In the genomic region with DNA sequence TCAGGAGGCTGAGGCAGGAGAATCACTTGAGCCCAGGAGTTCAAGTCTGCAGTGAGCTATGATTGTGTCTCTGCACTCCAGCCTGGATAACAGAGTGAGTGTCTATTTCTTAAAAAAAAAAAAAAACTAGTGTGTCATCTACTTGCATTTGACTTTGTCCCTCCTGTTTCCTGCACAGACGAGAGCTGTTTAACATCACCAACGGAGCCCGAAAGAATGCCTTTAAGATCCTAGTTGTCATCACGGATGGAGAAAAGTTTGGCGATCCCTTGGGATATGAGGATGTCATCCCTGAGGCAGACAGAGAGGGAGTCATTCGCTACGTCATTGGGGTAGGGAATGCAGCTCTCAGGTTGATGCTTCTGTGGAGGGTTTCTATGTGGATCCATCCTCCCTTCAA, we compare ENCODE assay signal across 20 cellular contexts. TPM values are rescaled to one million over a fixed set of nuclear protein-coding genes. Genes with fewer than 3 reads are reported as not detected.
DNase-seq lines count a peak whose midpoint lies in the region; FAIRE-seq and TF ChIP-seq lines count a peak whose summit lies in the region.
"Had no signal": no experiment of that assay in that cellular context is flagged by ENCODE, and none has a peak within 500 bp of the region (broad histone marks: within the 10 kb centered on the region; RNA-seq: fewer than 3 reads in every experiment).

No MANE protein-coding gene starts in this region.

- H3K27me3 ChIP-seq in mammary epithelial cell (ENCODE audit: insufficient read depth, low read length) (no peaks in the 10 kb centered on the region), suprapubic skin (no peaks in the 10 kb centered on the region)
- H3K27me3 ChIP-seq in CD8-positive, alpha-beta memory T cell (ENCODE audit: insufficient read depth, low read length, poor library complexity, severe bottlenecking), result no peaks in the 10 kb centered on the region
- H3K27me3 ChIP-seq: BLaER1 had no signal

- H3K27ac ChIP-seq in mammary epithelial cell (ENCODE audit: insufficient read depth, low read depth, low read length), result peak overlapping the region; percentile 73
- no peak overlapping the region for H3K27ac ChIP-seq in suprapubic skin
- H3K27ac ChIP-seq in CD8-positive, alpha-beta memory T cell (ENCODE audit: low read depth, low read length), result no peak overlapping the region
- H3K27ac ChIP-seq: BLaER1 had no signal

- H4K20me1 ChIP-seq in mammary epithelial cell (ENCODE audit: insufficient read depth, low read length), result no peaks in the 10 kb centered on the region
- H4K20me1 ChIP-seq: BLaER1 had no signal

- intact Hi-C loops in mammary epithelial cell (cut with micrococcal nuclease), result no loop called here

- no peak for TF ChIP-seq EP300 in suprapubic skin (IDR thresholded peaks at IDR 0.05)

- H3K4me1 Mint-ChIP-seq in CD8-positive, alpha-beta memory T cell, result peaks cover 0 to 2% (median 0%) of the 10 kb centered on the region in 3 donors

- H3K4me3 ChIP-seq in mammary epithelial cell (replicated peaks in 1 of 3; ENCODE audit: insufficient read depth in 1 of 3, low read depth in 2 of 3, low read length in 3 of 3) (no peak overlapping the region), fibroblast of mammary gland (ENCODE audit: control insufficient read depth, low read depth, low read length) (no peak overlapping the region), suprapubic skin (no peak overlapping the region)
- H3K4me3 ChIP-seq in CD8-positive, alpha-beta memory T cell (ENCODE audit: low read length), result no peak overlapping the region
- H3K4me3 ChIP-seq: A549, BLaER1 had no signal

- H3K4me3 Mint-ChIP-seq in CD8-positive, alpha-beta memory T cell, result no peak overlapping the region
- H3K4me3 Mint-ChIP-seq: HFFc6 had no signal

- peaks cover 5% of the 10 kb centered on the region in 2 donors for H3K27me3 Mint-ChIP-seq in CD8-positive, alpha-beta memory T cell

- CTCF ChIA-PET in GM10248 (lab: Yijun Ruan, JAX), result interaction anchor here (0.8 to 1.3 kb wide), 2 partner anchors 29 to 169 kb away, joined by 3 read pairs; partner anchors contain the start of gene ZNF843
- CTCF ChIA-PET in mammary epithelial cell (lab: Charles Lee; ENCODE audit: low non-redundant PET), result no interaction called here
- CTCF ChIA-PET in CD8-positive, alpha-beta memory T cell (lab: Charles Lee), result interaction anchor here (1.0 kb wide), 1 partner anchor 9 kb away, joined by 3 read pairs; no protein-coding TSS in a partner anchor

- H2AFZ ChIP-seq in mammary epithelial cell (ENCODE audit: low read depth, low read length), result no peak overlapping the region

- TF ChIP-seq POLR2A in suprapubic skin (IDR thresholded peaks at IDR 0.05), result no peak

- no peak overlapping the region for H3K27ac Mint-ChIP-seq in CD8-positive, alpha-beta memory T cell
- H3K27ac Mint-ChIP-seq: HFFc6 had no signal

- H3K9me3 ChIP-seq in mammary epithelial cell (replicated peaks; ENCODE audit: insufficient read depth, low read length) (no peaks in the 10 kb centered on the region), suprapubic skin (no peaks in the 10 kb centered on the region)
- H3K9me3 ChIP-seq in CD8-positive, alpha-beta memory T cell (ENCODE audit: low read length), result no peaks in the 10 kb centered on the region
- H3K9me3 ChIP-seq: A549, BLaER1 had no signal

- no peak overlapping the region for H3K4me2 ChIP-seq in mammary epithelial cell (ENCODE audit: insufficient read depth, low read depth, low read length)
- H3K4me2 ChIP-seq: A549, BLaER1 had no signal

- H3K36me3 Mint-ChIP-seq in CD8-positive, alpha-beta memory T cell, result no peaks in the 10 kb centered on the region

- in situ Hi-C loops in mammary epithelial cell (cut with MboI; ENCODE audit: low sequenced_read_pairs in 2 of 2), result no loop called here

- H3K4me1 ChIP-seq in mammary epithelial cell (ENCODE audit: insufficient read depth, low read length), result peaks cover 19% of the 10 kb centered on the region
- peaks cover 13% of the 10 kb centered on the region for H3K4me1 ChIP-seq in suprapubic skin
- no peaks in the 10 kb centered on the region for H3K4me1 ChIP-seq in CD8-positive, alpha-beta memory T cell (ENCODE audit: insufficient read depth, low read length)

- H3K36me3 ChIP-seq in mammary epithelial cell (ENCODE audit: insufficient read depth, low read length) (no peaks in the 10 kb centered on the region), suprapubic skin (no peaks in the 10 kb centered on the region)
- H3K36me3 ChIP-seq in CD8-positive, alpha-beta memory T cell (ENCODE audit: insufficient read depth, low read length), result no peaks in the 10 kb centered on the region
- H3K36me3 ChIP-seq: BLaER1 had no signal

- H3K9me3 Mint-ChIP-seq in CD8-positive, alpha-beta memory T cell, result no peaks in the 10 kb centered on the region
- H3K9me3 Mint-ChIP-seq: HFFc6 had no signal

- dilution Hi-C loops in mammary epithelial cell (cut with HindIII; ENCODE audit: low sequenced_read_pairs), result no loop called here

- TF ChIP-seq CTCF in GM10248 (IDR thresholded peaks at IDR 0.05; ENCODE audit: control extremely low read depth, extremely low read depth, low read depth, missing control alignments), result no peak
- TF ChIP-seq CTCF in mammary epithelial cell (conservative IDR thresholded peaks at IDR 0.05 in 1 of 2, IDR thresholded peaks at IDR 0.05 in 1 of 2; ENCODE audit: extremely low read depth in 1 of 2, insufficient read depth in 1 of 2, low read depth in 1 of 2, low read length in 2 of 2), result no peak
- TF ChIP-seq CTCF in fibroblast of mammary gland (conservative IDR thresholded peaks at IDR 0.05; ENCODE audit: control insufficient read depth, insufficient read depth, low read depth, low read length), result no peak
- TF ChIP-seq CTCF in suprapubic skin (IDR thresholded peaks at IDR 0.05), result no peak
- TF ChIP-seq CTCF in D721Med (IDR thresholded peaks at IDR 0.05; ENCODE audit: insufficient read depth, missing control alignments), result no peak

- no TSS peak for BruUV-seq in mammary epithelial cell (replicated peaks; lab: Mats Ljungman, UMichigan)

- DNase-seq in AG20443 (ENCODE audit: low spot score) (peak; percentile 25), GM10248 (ENCODE audit: extremely low spot score) (peak; percentile 1), mammary epithelial cell (no peak), fibroblast of mammary gland (ENCODE audit: low read depth) (peak; percentile 3), suprapubic skin (ENCODE audit: low spot score in 2 of 2) (no peak), D721Med (ENCODE audit: insufficient read length, low spot score) (no peak)
- DNase-seq in CD8-positive, alpha-beta memory T cell, result no peak
- DNase-seq in stimulated activated CD4-positive, alpha-beta T cell treated with anti-CD3 and anti-CD28 coated beads, Interleukin-4, amount 100 ng/mL, for 24 hours, result no peak
- DNase-seq: DMS153, DMS79 treated with DMSO at 0.1 percent for 48 hours, EL, GOT3, HCEC 1CT, HFFc6 had no signal

- no peaks in the 10 kb centered on the region for H3K79me2 ChIP-seq in mammary epithelial cell (ENCODE audit: insufficient read depth, low read length)

- no peak for FAIRE-seq in D721Med (lab: Jason Lieb, UNC)
- FAIRE-seq: A549, G401.6, GM12892 had no signal

- no peak overlapping the region for H3K9ac ChIP-seq in mammary epithelial cell (ENCODE audit: insufficient read depth, low read length)
- H3K9ac ChIP-seq: BLaER1 had no signal

- WGBS in mammary epithelial cell (ENCODE audit: low coverage, missing lambda C conversion rate), result 96% methylated on average over 7 of the region's 7 CpGs
- WGBS in suprapubic skin, result 79% methylated on average over 7 of the region's 7 CpGs

- POLR2A ChIA-PET in GM10248 (lab: Yijun Ruan, JAX), result no interaction called here
- POLR2A ChIA-PET in CD8-positive, alpha-beta memory T cell (lab: Charles Lee), result no interaction called here

RNA-seq across cellular contexts. Expression of gene ITGAM, which starts 13.4 kb away (rescaled TPM):
- under 1 TPM in 1 of 2 donors, not detected in 1; 0.92 TPM for total RNA-seq in mammary epithelial cell
- polyA plus RNA-seq in mammary epithelial cell, result 0.08 TPM
- polyA minus RNA-seq in mammary epithelial cell, result not detected
- total RNA-seq in suprapubic skin, result 10 to 100 TPM in 1 of 4 donors, 1 to 10 TPM in 2, under 1 TPM in 1; 0.98 to 14.4 (median 3.8) TPM
- 1 to 10 TPM; 1.7 to 1.8 TPM for total RNA-seq in CD8-positive, alpha-beta memory T cell
- polyA plus RNA-seq in CD8-positive, alpha-beta memory T cell, result 23.3 TPM
- total RNA-seq: HFFc6 had no signal
- polyA plus RNA-seq: AG04450 had no signal

RNA-seq across cellular contexts. Expression of gene PYDC1, which starts 56.3 kb away (rescaled TPM):
- not detected for total RNA-seq in mammary epithelial cell
- polyA plus RNA-seq in mammary epithelial cell, result not detected
- polyA minus RNA-seq in mammary epithelial cell, result not detected
- 10 to 100 TPM in 2 of 4 donors, 1 to 10 TPM in 1, not detected in 1; 4.2 to 17.7 (median 13.8) TPM for total RNA-seq in suprapubic skin
- not detected for total RNA-seq in CD8-positive, alpha-beta memory T cell
- not detected for polyA plus RNA-seq in CD8-positive, alpha-beta memory T cell
- total RNA-seq: HFFc6, HT1080 had no signal
- polyA plus RNA-seq: A549, AG04450 had no signal

RNA-seq across cellular contexts. Expression of gene TRIM72, which starts 59.3 kb away (rescaled TPM):
- total RNA-seq in mammary epithelial cell (not detected), suprapubic skin (under 1 TPM in 2 of 4 donors, not detected in 2; 0.15 to 0.17 TPM)
- polyA plus RNA-seq in mammary epithelial cell, result not detected
- polyA minus RNA-seq in mammary epithelial cell, result not detected
- not detected for total RNA-seq in CD8-positive, alpha-beta memory T cell
- polyA plus RNA-seq in CD8-positive, alpha-beta memory T cell, result not detected
- polyA plus RNA-seq: AG04450 had no signal

Comparison
In these comparisons a context has a peak if more than half of its experiments do, and no peak if none do; other contexts are left out.
1. DNase-seq: peak in AG20443 (single experiment), GM10248 (single experiment) and fibroblast of mammary gland (single experiment); none in mammary epithelial cell (single experiment), suprapubic skin (0 of 2), CD8-positive, alpha-beta memory T cell (0 of 5), D721Med (single experiment) and stimulated activated CD4-positive, alpha-beta T cell treated with anti-CD3 and anti-CD28 coated beads, Interleukin-4, amount 100 ng/mL, for 24 hours (single experiment).